8 cellular contexts compared by ENCODE assay signal in genomic region chr1:46247433-46248121, GRCh38. TPM values are rescaled to one million over a fixed set of nuclear protein-coding genes. Genes with fewer than 3 reads are reported as not detected.
DNase-seq lines count a peak whose midpoint lies in the region; ATAC-seq and TF ChIP-seq lines count a peak whose summit lies in the region.

TSS of gene RAD54L (plus strand) at chr1:46247763. CDS start at chr1:46248406, 643 bp downstream.

- POLR2A ChIA-PET in RWPE1 (lab: Yijun Ruan, JAX; ENCODE audit: low non-redundant PET) = no interaction called here

- H3K9me3 Mint-ChIP-seq in natural killer cell = no peaks in the 10 kb centered on the region

- intact Hi-C loops in natural killer cell (cut with micrococcal nuclease) = loop anchor here (1.0 to 5.0 kb wide), 4 partner anchors 56 to 560 kb away; partner anchors contain the start of genes GPBP1L1, LRRC41, NSUN4 and PIK3R3

- peak within 1 kb of the TSS; percentile 89 for H3K4me3 Mint-ChIP-seq in natural killer cell

- no peak for TF ChIP-seq CTCF in RWPE1 (conservative IDR thresholded peaks at IDR 0.05; ENCODE audit: low read depth)
- no peak for TF ChIP-seq CTCF in fibroblast of mammary gland (conservative IDR thresholded peaks at IDR 0.05; ENCODE audit: control insufficient read depth, insufficient read depth, low read depth, low read length)
- TF ChIP-seq CTCF in natural killer cell (IDR thresholded peaks at IDR 0.05) = no peak

- CTCF ChIA-PET in RWPE1 (lab: Yijun Ruan, JAX) = no interaction called here

- DNase-seq in EL (peak; percentile 99), H4 (ENCODE audit: low spot score) (peak; percentile 99), LoVo (ENCODE audit: low spot score) (peak; percentile 99), RWPE1 (ENCODE audit: low spot score) (peak; percentile 99), fibroblast of mammary gland (ENCODE audit: low read depth) (peak; percentile 99), natural killer cell (peak; percentile 92)
- peak; percentile 91 to 92 for DNase-seq in activated T-helper 1 cell treated with anti-CD3 and anti-CD28 coated beads, Interleukin-2, amount 50 U/mL, for 16 hours (ENCODE audit: low read depth in 1 of 2, low spot score in 1 of 2)
- peak; percentile 91 to 97 (median 95) for DNase-seq in stimulated activated naive CD4-positive, alpha-beta T cell (lab: John Stamatoyannopoulos, UW)

- peak within 1 kb of the TSS; percentile 87 for H3K4me3 ChIP-seq in fibroblast of mammary gland (ENCODE audit: control insufficient read depth, low read depth, low read length)

- H3K36me3 Mint-ChIP-seq in natural killer cell = no peaks in the 10 kb centered on the region

- H3K27ac ChIP-seq in RWPE1 = peak within 1 kb of the TSS; percentile 81

- H3K4me1 Mint-ChIP-seq in natural killer cell = peaks cover 0 to 21% of the 10 kb centered on the region in 2 donors

- peak within 1 kb of the TSS; percentile 68 to 89 for H3K27ac Mint-ChIP-seq in natural killer cell

- ATAC-seq in natural killer cell = peak; percentile 94 to 99 (median 96)

- H3K27me3 Mint-ChIP-seq in natural killer cell (ENCODE audit: low read depth in 2 of 2) = no peaks in the 10 kb centered on the region

RNA-seq across cellular contexts. Expression of gene RAD54L, which starts in this region (rescaled TPM):
- 13.9 and 14.4 TPM in 2 replicates for total RNA-seq in H4 (2014; rRNA removed; shearing (Covaris generic))
- 1 to 10 TPM; 1.8 to 2.3 (median 1.8) TPM for total RNA-seq in natural killer cell

Comparison
In these comparisons a context has a peak if more than half of its experiments do, and no peak if none do; other contexts are left out.
1. Peak in every context shown above with its lines: DNase-seq, ATAC-seq, H3K4me3 ChIP-seq and H3K27ac ChIP-seq.